Comparison of ENCODE assay signal across 31 cellular contexts in the genomic region with DNA sequence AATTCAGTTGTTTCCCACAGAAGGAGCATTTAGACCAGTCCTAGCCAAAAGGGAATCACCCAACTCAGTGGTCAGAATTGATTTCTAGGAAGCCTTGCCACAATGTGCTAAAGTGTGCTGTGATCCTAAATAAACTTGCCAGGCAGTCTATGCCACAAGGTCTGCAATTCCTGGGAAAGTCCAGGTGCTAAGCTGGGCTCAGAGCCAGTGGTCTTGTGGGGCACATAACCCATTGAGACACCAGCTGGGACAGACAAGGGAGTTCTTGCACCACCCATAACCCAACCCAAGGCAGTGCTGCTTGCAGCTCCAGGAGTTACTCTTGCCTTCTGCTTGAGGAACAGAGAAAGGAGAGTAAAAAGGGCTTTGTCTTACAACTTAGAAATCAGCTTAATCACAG.
"Had no signal": no experiment of that assay in that cellular context is flagged by ENCODE, and none has a peak within 500 bp of the region (broad histone marks: within the 10 kb centered on the region; RNA-seq: fewer than 3 reads in every experiment).

No MANE protein-coding gene starts in this region.

- H3K4me2 ChIP-seq: neural progenitor cell had no signal

- H3K36me3 Mint-ChIP-seq: neural progenitor cell; stimulated activated memory B cell treated with anti-CD40 and anti-IgM and Interleukin-4, amounts not matched to agents 10 μg/mL and 1 μg/mL and 100 μg/mL, for 72 hours; type B pancreatic cell had no signal

- H3K4me3 ChIP-seq: left lung, lower lobe of right lung, neural progenitor cell, tibial nerve, uterus had no signal

- H3K4me1 ChIP-seq: left lung, lower lobe of right lung, neural progenitor cell, tibial nerve, uterus had no signal

- H3K4me1 Mint-ChIP-seq: immature natural killer cell; naive B cell; natural killer cell; nephron progenitor cell; neural progenitor cell; stimulated activated memory B cell treated with anti-CD40 and anti-IgM and Interleukin-4, amounts not matched to agents 10 μg/mL and 1 μg/mL and 100 μg/mL, for 72 hours; stimulated activated naive CD8-positive, alpha-beta T cell treated with anti-CD3 and anti-CD28 coated beads, Interleukin-15, amount 100 ng/mL, for 72 hours had no signal

- H3K4me3 Mint-ChIP-seq: immature natural killer cell; naive B cell; natural killer cell; nephron progenitor cell; neural progenitor cell; stimulated activated memory B cell treated with anti-CD40 and anti-IgM and Interleukin-4, amounts not matched to agents 10 μg/mL and 1 μg/mL and 100 μg/mL, for 72 hours; stimulated activated naive CD8-positive, alpha-beta T cell treated with anti-CD3 and anti-CD28 coated beads, Interleukin-15, amount 100 ng/mL, for 72 hours; type B pancreatic cell had no signal

- H3K9ac ChIP-seq: neural progenitor cell had no signal

- H3K27ac ChIP-seq: left lung, lower lobe of right lung, neural progenitor cell, neutrophil, tibial nerve, uterus had no signal

- H3K27me3 ChIP-seq: left lung, neural progenitor cell, neutrophil, tibial nerve, uterus had no signal

- H3K9me3 ChIP-seq: uterus had no signal

- FAIRE-seq: islet of Langerhans, kidney, small intestine had no signal

- ATAC-seq: left colon; left lung; lower lobe of right lung; natural killer cell; right cardiac atrium; sciatic nerve; stimulated activated memory B cell treated with anti-CD40 and anti-IgM and Interleukin-4, amounts not matched to agents 10 μg/mL and 1 μg/mL and 100 μg/mL, for 72 hours; stimulated activated naive CD8-positive, alpha-beta T cell treated with anti-CD3 and anti-CD28 coated beads, Interleukin-15, amount 100 ng/mL, for 72 hours had no signal

- H2AFZ ChIP-seq: neural progenitor cell had no signal

- H3K27ac Mint-ChIP-seq: immature natural killer cell; naive B cell; natural killer cell; nephron progenitor cell; neural progenitor cell; progenitor cell of endocrine pancreas; stimulated activated memory B cell treated with anti-CD40 and anti-IgM and Interleukin-4, amounts not matched to agents 10 μg/mL and 1 μg/mL and 100 μg/mL, for 72 hours; stimulated activated naive CD8-positive, alpha-beta T cell treated with anti-CD3 and anti-CD28 coated beads, Interleukin-15, amount 100 ng/mL, for 72 hours; type B pancreatic cell had no signal

- H3K27me3 Mint-ChIP-seq: naive B cell; progenitor cell of endocrine pancreas; stimulated activated memory B cell treated with anti-CD40 and anti-IgM and Interleukin-4, amounts not matched to agents 10 μg/mL and 1 μg/mL and 100 μg/mL, for 72 hours; stimulated activated naive CD8-positive, alpha-beta T cell treated with anti-CD3 and anti-CD28 coated beads, Interleukin-15, amount 100 ng/mL, for 72 hours; type B pancreatic cell had no signal

- H3K36me3 ChIP-seq: left lung, lower lobe of right lung, neural progenitor cell, neutrophil, uterus had no signal

- DNase-seq: hypothalamus; immature natural killer cell; kidney; left colon; left lung; lower lobe of right lung; mammary epithelial cell; mesenchymal stem cell; naive B cell; natural killer cell; nephron progenitor cell; occipital lobe; retina; right cardiac atrium; small intestine; stimulated activated CD4-positive, alpha-beta T cell treated with anti-CD3 and anti-CD28 coated beads, Interleukin-1b, Interleukin-23, amount 100 ng/mL, for 48 hours; stimulated activated CD4-positive, alpha-beta T cell treated with anti-CD3 and anti-CD28 coated beads, Interleukin-2, amount 100 ng/mL, for 48 hours; stimulated activated CD4-positive, alpha-beta T cell treated with anti-CD3 and anti-CD28 coated beads, Interleukin-4, amount 100 ng/mL, for 4 hours; stimulated activated CD8-positive, alpha-beta memory T cell treated with anti-CD3 and anti-CD28 coated beads, Interleukin-4, amount 100 ng/mL, for 48 hours; stimulated activated naive CD4-positive, alpha-beta T cell treated with Interleukin-2 at 50 U/mL for 16 hours; stimulated activated naive CD8-positive, alpha-beta T cell treated with anti-CD3 and anti-CD28 coated beads, Interleukin-15, amount 100 ng/mL, for 72 hours; substantia nigra; uterus had no signal
